Comparison of ENCODE assay signal across 24 cellular contexts in genomic region chr6:27268803-27269202, GRCh38. TPM values are rescaled to one million over a fixed set of nuclear protein-coding genes. Genes with fewer than 3 reads are reported as not detected.
"Had no signal": no experiment of that assay in that cellular context is flagged by ENCODE, and none has a peak within 500 bp of the region (broad histone marks: within the 10 kb centered on the region; RNA-seq: fewer than 3 reads in every experiment).

No MANE protein-coding gene starts in this region.

- H3K4me3 Mint-ChIP-seq: IgD-negative memory B cell had no signal

- FAIRE-seq: HTR-8/SVneo had no signal

- H3K9me2 ChIP-seq: SK-N-SH had no signal

- ATAC-seq: Panc1, PC-3 had no signal

- H3K9me3 ChIP-seq: SK-N-SH had no signal

- H3K27ac ChIP-seq: HL-60, RWPE1 had no signal

- H3K9ac ChIP-seq: SK-N-SH had no signal

- DNase-seq: KBM-7, MV-4-11, NCI-H1048, NCI-H1105, NCI-H1417, NCI-H1436 treated with DMSO at 0.1 percent for 48 hours, NCI-H1694, NCI-H187 treated with DMSO at 0.1 percent for 48 hours, NCI-H2029 treated with DMSO at 0.1 percent for 48 hours, NCI-H2171 treated with DMSO at 0.1 percent for 48 hours, NCI-H510A, NCI-H69, NCI-H774, PC-3, SHP77, SK-N-SH had no signal

- H3K36me3 Mint-ChIP-seq: IgD-negative memory B cell had no signal

RNA-seq across cellular contexts. Expression of gene PRSS16, which starts 21.3 kb away (rescaled TPM):
- total RNA-seq: LHCN-M2 had no signal

RNA-seq across cellular contexts. Expression of gene POM121L2, which starts 43.3 kb away (rescaled TPM):
- total RNA-seq: LHCN-M2, MCF 10A, OCI-LY7, PC-3 had no signal
- polyA plus RNA-seq: IgD-negative memory B cell, SK-N-SH had no signal
